ENCODE assay signal across 17 cellular contexts in genomic region chr11:34149274-34149673, GRCh38. TPM values are rescaled to one million over a fixed set of nuclear protein-coding genes. Genes with fewer than 3 reads are reported as not detected.
A peak's percentile ranks its signal among the peaks of the same experiment; 100 is the strongest.
DNase-seq lines count a peak whose midpoint lies in the region; ATAC-seq and TF ChIP-seq lines count a peak whose summit lies in the region.
"Had no signal": no experiment of that assay in that cellular context is flagged by ENCODE, and none has a peak within 500 bp of the region (broad histone marks: within the 10 kb centered on the region; RNA-seq: fewer than 3 reads in every experiment).

No MANE protein-coding gene starts in this region.

- H3K4me1 Mint-ChIP-seq in glutamatergic neuron (ENCODE audit: low read depth, unreplicated experiment) = peaks cover 20% of the 10 kb centered on the region
- peaks cover 30% of the 10 kb centered on the region for H3K4me1 Mint-ChIP-seq in nephron progenitor cell

- H3K27me3 Mint-ChIP-seq in glutamatergic neuron (ENCODE audit: unreplicated experiment) (peaks cover 5% of the 10 kb centered on the region), nephron progenitor cell (ENCODE audit: low read depth, poor library complexity) (no peaks in the 10 kb centered on the region)
- H3K27me3 Mint-ChIP-seq: CD8-positive, alpha-beta memory T cell had no signal

- POLR2A ChIA-PET in RWPE1 (lab: Yijun Ruan, JAX; ENCODE audit: low non-redundant PET) = no interaction called here

- TF ChIP-seq CTCF in RWPE1 (conservative IDR thresholded peaks at IDR 0.05; ENCODE audit: low read depth) = no peak
- no peak for TF ChIP-seq CTCF in glutamatergic neuron (IDR thresholded peaks at IDR 0.05; ENCODE audit: partially characterized antibody, unreplicated experiment)
- TF ChIP-seq CTCF in nephron progenitor cell (IDR thresholded peaks at IDR 0.05) = no peak
- no peak for TF ChIP-seq CTCF in uterus (IDR thresholded peaks at IDR 0.05)

- intact Hi-C loops in sciatic nerve (cut with DNase I) = no loop called here
- intact Hi-C loops in uterus (cut with DNase I; ENCODE audit: low total_unique reads) = no loop called here

- H3K9me3 ChIP-seq in uterus = no peaks in the 10 kb centered on the region

- no peak overlapping the region for H3K4me3 Mint-ChIP-seq in glutamatergic neuron (ENCODE audit: unreplicated experiment)
- no peak overlapping the region for H3K4me3 Mint-ChIP-seq in nephron progenitor cell
- H3K4me3 Mint-ChIP-seq: CD8-positive, alpha-beta memory T cell; HFFc6 had no signal

- no peaks in the 10 kb centered on the region for H3K27me3 ChIP-seq in uterus

- H3K36me3 Mint-ChIP-seq in glutamatergic neuron (ENCODE audit: unreplicated experiment) (no peaks in the 10 kb centered on the region), nephron progenitor cell (ENCODE audit: low read depth) (peaks cover 37% of the 10 kb centered on the region)

- H3K27ac Mint-ChIP-seq in glutamatergic neuron (ENCODE audit: unreplicated experiment) (peak overlapping the region; percentile 99), nephron progenitor cell (peak overlapping the region; percentile 90)
- H3K27ac Mint-ChIP-seq: HFFc6 had no signal

- CTCF ChIA-PET in RWPE1 (lab: Yijun Ruan, JAX) = no interaction called here

- TF ChIP-seq POLR2A in uterus (IDR thresholded peaks at IDR 0.05) = no peak

- DNase-seq in RWPE1 (ENCODE audit: low spot score) (no peak), glutamatergic neuron (no peak), nephron progenitor cell (no peak), sciatic nerve (ENCODE audit: low spot score) (peak; percentile 9), uterus (no peak)
- DNase-seq: CD8-positive, alpha-beta memory T cell; DND-41; GDM1; HFFc6; NCI-H1105; NCI-H187 treated with DMSO at 0.1 percent for 48 hours; NCI-H2171; NCI-H510A; SIG-M5 had no signal

- no peaks in the 10 kb centered on the region for H3K4me1 ChIP-seq in uterus

- ATAC-seq in sciatic nerve (no peak), HG02938 (IDR thresholded peaks at IDR 0.05; ENCODE audit: unreplicated experiment) (no peak), HG02623 (IDR thresholded peaks at IDR 0.05; ENCODE audit: unreplicated experiment) (no peak)

- no peaks in the 10 kb centered on the region for H3K36me3 ChIP-seq in uterus

- H3K9me3 Mint-ChIP-seq in glutamatergic neuron (ENCODE audit: unreplicated experiment) = peaks cover 11% of the 10 kb centered on the region
- H3K9me3 Mint-ChIP-seq in nephron progenitor cell = no peaks in the 10 kb centered on the region
- H3K9me3 Mint-ChIP-seq: CD8-positive, alpha-beta memory T cell; HFFc6 had no signal

- peak overlapping the region; percentile 11; the same call in 1 of the 2 replicates for H3K27ac ChIP-seq in RWPE1
- H3K27ac ChIP-seq in uterus = no peak overlapping the region
- H3K27ac ChIP-seq: KMS-11 had no signal

- no peak overlapping the region for H3K4me3 ChIP-seq in uterus

RNA-seq across cellular contexts. Expression of gene NAT10, which starts 43.8 kb away (rescaled TPM):
- 35.3 TPM for total RNA-seq in glutamatergic neuron (ENCODE audit: unreplicated experiment)
- 46.3 TPM for total RNA-seq in sciatic nerve
- 10 to 100 TPM; 18.5 to 54.0 (median 22.9) TPM for total RNA-seq in uterus
